In genomic region chr22:26546282-26546681, GRCh38 we compare ENCODE assay signal across 1 cellular context.
TF ChIP-seq lines count a peak whose summit lies in the region.

No MANE protein-coding gene starts in this region.

TF ChIP-seq in GM23338, 12 proteins besides CTCF, POLR2A, EP300 and RAD21 (continued from another document):
- TF ChIP-seq ZNF462 (CRISPR knock-in tag; IDR thresholded peaks at IDR 0.05), result no peak
- no peak for TF ChIP-seq REST (IDR thresholded peaks at IDR 0.05; ENCODE audit: unreplicated experiment)
- TF ChIP-seq EZH2phosphoT487 (IDR thresholded peaks at IDR 0.05; ENCODE audit: unreplicated experiment), result no peak
- TF ChIP-seq ETS1 (IDR thresholded peaks at IDR 0.05), result no peak
- TF ChIP-seq POLR2AphosphoS5 (IDR thresholded peaks at IDR 0.05; ENCODE audit: low read depth), result no peak
- TF ChIP-seq EZH2 (IDR thresholded peaks at IDR 0.05; ENCODE audit: low read depth, unreplicated experiment), result no peak
- no peak for TF ChIP-seq JUNB (IDR thresholded peaks at IDR 0.05; ENCODE audit: unreplicated experiment)
TF ChIP-seq in GM23338: peak in this region for 0.
